11 cellular contexts compared by ENCODE assay signal in the genomic region with DNA sequence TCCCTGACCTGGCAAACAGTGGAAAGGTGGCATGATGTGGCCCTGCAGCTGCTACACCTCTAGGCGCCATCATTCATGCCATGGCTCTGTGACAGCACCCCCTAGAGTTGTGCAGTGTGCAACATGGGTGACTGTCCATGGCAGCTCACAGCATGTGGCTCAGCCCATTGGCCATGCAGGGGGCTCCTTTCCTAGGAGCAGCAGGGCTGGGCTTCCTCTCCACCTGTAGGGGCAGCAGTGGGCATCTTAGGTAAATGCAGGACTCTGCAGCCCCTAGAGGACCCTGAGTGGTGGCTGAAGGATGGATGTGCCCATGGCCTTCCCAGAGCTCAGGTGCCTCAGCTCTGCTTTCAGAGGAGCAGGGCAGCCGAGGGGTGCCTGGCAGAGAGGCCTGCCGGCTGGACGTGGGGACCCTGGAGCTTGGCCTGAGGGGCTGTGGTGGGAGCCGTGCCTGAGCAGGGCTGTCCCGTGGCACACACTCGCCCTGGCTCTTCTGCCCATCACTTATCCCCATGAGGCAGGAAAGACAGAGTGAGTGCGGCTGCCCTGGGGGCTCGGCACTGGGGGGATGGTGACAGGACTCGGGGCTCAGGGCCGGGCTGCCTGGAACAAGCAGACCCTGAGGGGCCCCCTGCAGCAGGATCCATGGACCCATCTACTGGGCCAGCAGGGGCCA. TPM values are rescaled to one million over a fixed set of nuclear protein-coding genes. Genes with fewer than 3 reads are reported as not detected.
DNase-seq lines count a peak whose midpoint lies in the region; ATAC-seq and TF ChIP-seq lines count a peak whose summit lies in the region.
"Had no signal": no experiment of that assay in that cellular context is flagged by ENCODE, and none has a peak within 500 bp of the region (broad histone marks: within the 10 kb centered on the region; RNA-seq: fewer than 3 reads in every experiment).

No MANE protein-coding gene starts in this region.

- H3K27me3 ChIP-seq in esophagus squamous epithelium = no peaks in the 10 kb centered on the region

- POLR2A ChIA-PET in activated CD4-positive, alpha-beta T cell treated with anti-CD3 and anti-CD28 coated beads for 36 hours (lab: Charles Lee) = no interaction called here
- POLR2A ChIA-PET in OCI-LY7 (lab: Charles Lee) = no interaction called here

- intact Hi-C loops in activated CD4-positive, alpha-beta T cell treated with anti-CD3 and anti-CD28 coated beads for 36 hours (cut with DNase I, micrococcal nuclease) = no loop called here
- intact Hi-C loops in OCI-LY7 (cut with micrococcal nuclease; ENCODE audit: unreplicated experiment) (no loop called here), esophagus squamous epithelium (cut with DNase I) (no loop called here)

- no peak for TF ChIP-seq POLR2A in esophagus squamous epithelium (IDR thresholded peaks at IDR 0.05)

- no peaks in the 10 kb centered on the region for H4K20me1 ChIP-seq in OCI-LY7 (ENCODE audit: insufficient read depth, low read length)

- H3K27ac ChIP-seq in OCI-LY7 (ENCODE audit: low read depth, low read length, poor library complexity, severe bottlenecking) (no peak overlapping the region), esophagus squamous epithelium (peak overlapping the region in 3 of 4 donors; percentile 76 to 80 (median 78))

- H2AFZ ChIP-seq in OCI-LY7 (ENCODE audit: low read length) = no peak overlapping the region

- DNase-seq in activated CD4-positive, alpha-beta T cell treated with anti-CD3 and anti-CD28 coated beads for 36 hours = no peak
- no peak for DNase-seq in activated CD4-positive, alpha-beta T cell treated with anti-CD3 and anti-CD28 coated beads, Interleukin-2, amount 50 U/mL, for 48 hours
- peak; percentile 25 for DNase-seq in OCI-LY7 (ENCODE audit: low spot score)
- no peak for DNase-seq in esophagus squamous epithelium (lab: John Stamatoyannopoulos, UW)
- DNase-seq in stimulated activated naive CD8-positive, alpha-beta T cell treated with anti-CD3 and anti-CD28 coated beads, Interleukin-15, amount 100 ng/mL, for 72 hours = no peak
- no peak for DNase-seq in HPDE6-E6E7 (ENCODE audit: extremely low spot score)
- DNase-seq: activated CD4-positive, alpha-beta T cell treated with anti-CD3 and anti-CD28 coated beads for 4 hours; CD4-positive, CD25-positive, alpha-beta regulatory T cell; KG1 had no signal

- H3K4me1 ChIP-seq in OCI-LY7 (ENCODE audit: insufficient read depth, low read length, poor library complexity, severe bottlenecking) (no peaks in the 10 kb centered on the region), esophagus squamous epithelium (peaks cover 26 to 52% (median 38%) of the 10 kb centered on the region in 3 donors)

- no peak overlapping the region for H3K4me3 ChIP-seq in OCI-LY7 (ENCODE audit: low read depth, low read length, poor library complexity, severe bottlenecking)
- no peak overlapping the region for H3K4me3 ChIP-seq in esophagus squamous epithelium

- no peaks in the 10 kb centered on the region for H3K36me3 ChIP-seq in OCI-LY7 (ENCODE audit: insufficient read depth, low read length)
- no peaks in the 10 kb centered on the region for H3K36me3 ChIP-seq in esophagus squamous epithelium

- H3K4me1 Mint-ChIP-seq in activated CD4-positive, alpha-beta T cell treated with anti-CD3 and anti-CD28 coated beads for 36 hours = no peaks in the 10 kb centered on the region
- H3K4me1 Mint-ChIP-seq in stimulated activated naive CD8-positive, alpha-beta T cell treated with anti-CD3 and anti-CD28 coated beads, Interleukin-15, amount 100 ng/mL, for 72 hours = peaks cover 5% of the 10 kb centered on the region

- BruUV-seq in OCI-LY7 (replicated peaks; lab: Mats Ljungman, UMichigan) = no TSS peak

- CTCF ChIA-PET in activated CD4-positive, alpha-beta T cell treated with anti-CD3 and anti-CD28 coated beads for 36 hours (lab: Charles Lee) = no interaction called here
- CTCF ChIA-PET in OCI-LY7 (lab: Charles Lee; ENCODE audit: unreplicated experiment) = interaction anchor here (1.4 kb wide), 1 partner anchor 20 kb away, joined by 4 read pairs; no protein-coding TSS in a partner anchor

- no peak overlapping the region for H3K4me2 ChIP-seq in OCI-LY7 (ENCODE audit: low read length)

- no peaks in the 10 kb centered on the region for H3K9me3 Mint-ChIP-seq in activated CD4-positive, alpha-beta T cell treated with anti-CD3 and anti-CD28 coated beads for 36 hours (ENCODE audit: low read depth)
- H3K9me3 Mint-ChIP-seq in stimulated activated naive CD8-positive, alpha-beta T cell treated with anti-CD3 and anti-CD28 coated beads, Interleukin-15, amount 100 ng/mL, for 72 hours = no peaks in the 10 kb centered on the region
- H3K9me3 Mint-ChIP-seq: CD4-positive, CD25-positive, alpha-beta regulatory T cell had no signal

- H3K79me2 ChIP-seq in OCI-LY7 (ENCODE audit: insufficient read depth, low read depth, low read length) = no peaks in the 10 kb centered on the region

- no peak overlapping the region for H3K27ac Mint-ChIP-seq in activated CD4-positive, alpha-beta T cell treated with anti-CD3 and anti-CD28 coated beads for 36 hours
- no peak overlapping the region for H3K27ac Mint-ChIP-seq in stimulated activated naive CD8-positive, alpha-beta T cell treated with anti-CD3 and anti-CD28 coated beads, Interleukin-15, amount 100 ng/mL, for 72 hours
- H3K27ac Mint-ChIP-seq: CD4-positive, CD25-positive, alpha-beta regulatory T cell had no signal

- TF ChIP-seq CTCF in OCI-LY7 (conservative IDR thresholded peaks at IDR 0.05; ENCODE audit: low read length) = peak; percentile 58
- TF ChIP-seq CTCF in esophagus squamous epithelium (IDR thresholded peaks at IDR 0.05) = peak in 1 of 6 experiments; percentile 23

- H3K9me3 ChIP-seq in OCI-LY7 (ENCODE audit: low read length) (no peaks in the 10 kb centered on the region), esophagus squamous epithelium (no peaks in the 10 kb centered on the region)

- ATAC-seq in activated CD4-positive, alpha-beta T cell treated with anti-CD3 and anti-CD28 coated beads for 36 hours = peak; percentile 72
- peak; percentile 40 for ATAC-seq in stimulated activated naive CD8-positive, alpha-beta T cell treated with anti-CD3 and anti-CD28 coated beads, Interleukin-15, amount 100 ng/mL, for 72 hours
- ATAC-seq in GM19463 (IDR thresholded peaks at IDR 0.05; ENCODE audit: unreplicated experiment) (no peak), HG02763 (IDR thresholded peaks at IDR 0.05; ENCODE audit: unreplicated experiment) (no peak)

- no peak overlapping the region for H3K4me3 Mint-ChIP-seq in activated CD4-positive, alpha-beta T cell treated with anti-CD3 and anti-CD28 coated beads for 36 hours
- no peak overlapping the region for H3K4me3 Mint-ChIP-seq in stimulated activated naive CD8-positive, alpha-beta T cell treated with anti-CD3 and anti-CD28 coated beads, Interleukin-15, amount 100 ng/mL, for 72 hours
- H3K4me3 Mint-ChIP-seq: CD4-positive, CD25-positive, alpha-beta regulatory T cell had no signal

- H3K9me2 ChIP-seq in OCI-LY7 (ENCODE audit: insufficient read depth, low read length) = no peaks in the 10 kb centered on the region

- H3K36me3 Mint-ChIP-seq in activated CD4-positive, alpha-beta T cell treated with anti-CD3 and anti-CD28 coated beads for 36 hours (ENCODE audit: low read depth) = no peaks in the 10 kb centered on the region
- H3K36me3 Mint-ChIP-seq: CD4-positive, CD25-positive, alpha-beta regulatory T cell had no signal

- WGBS in esophagus squamous epithelium, 2 donors = 92% methylated on average over 2 of the region's 11 CpGs; no CpG with 5 or more reads in 1 of the 2 donors

- no peaks in the 10 kb centered on the region for H3K27me3 Mint-ChIP-seq in activated CD4-positive, alpha-beta T cell treated with anti-CD3 and anti-CD28 coated beads for 36 hours
- H3K27me3 Mint-ChIP-seq in stimulated activated naive CD8-positive, alpha-beta T cell treated with anti-CD3 and anti-CD28 coated beads, Interleukin-15, amount 100 ng/mL, for 72 hours = no peaks in the 10 kb centered on the region
- H3K27me3 Mint-ChIP-seq: CD4-positive, CD25-positive, alpha-beta regulatory T cell had no signal

RNA-seq across cellular contexts. Expression of a gene that starts 7.4 kb away (rescaled TPM):
- 1 to 10 TPM; 2.2 to 3.2 TPM for total RNA-seq in activated CD4-positive, alpha-beta T cell treated with anti-CD3 and anti-CD28 coated beads for 36 hours
- total RNA-seq in OCI-LY7 (2014; rRNA removed; shearing (Covaris generic)) = not detected in 2 replicates
- total RNA-seq in OCI-LY7 (2022) (2.1 and 2.8 TPM in 2 replicates), esophagus squamous epithelium (10 to 100 TPM in 2 of 4 donors, 1 to 10 TPM in 2; 3.4 to 11.4 (median 8.4) TPM)

RNA-seq across cellular contexts. Expression of a gene that starts 21.6 kb away (rescaled TPM):
- 10 to 100 TPM; 47.1 to 97.1 TPM for total RNA-seq in activated CD4-positive, alpha-beta T cell treated with anti-CD3 and anti-CD28 coated beads for 36 hours
- total RNA-seq in OCI-LY7 (2014; rRNA removed; shearing (Covaris generic)) = 215 and 244 TPM in 2 replicates
- total RNA-seq in OCI-LY7 (2022) (88.3 and 111 TPM in 2 replicates), esophagus squamous epithelium (100 to 1,000 TPM; 149 to 282 (median 201) TPM)

RNA-seq across cellular contexts. Expression of a gene that starts 42.0 kb away (rescaled TPM):
- 10 to 100 TPM; 60.8 to 66.0 TPM for total RNA-seq in activated CD4-positive, alpha-beta T cell treated with anti-CD3 and anti-CD28 coated beads for 36 hours
- 32.7 and 39.4 TPM in 2 replicates for total RNA-seq in OCI-LY7 (2014; rRNA removed; shearing (Covaris generic))
- total RNA-seq in OCI-LY7 (2022) = 43.4 and 51.6 TPM in 2 replicates
- total RNA-seq in esophagus squamous epithelium = 10 to 100 TPM; 36.7 to 43.6 (median 37.8) TPM

Comparison
In these comparisons a context has a peak if more than half of its experiments do, and no peak if none do; other contexts are left out.
1. ATAC-seq: peak in activated CD4-positive, alpha-beta T cell treated with anti-CD3 and anti-CD28 coated beads for 36 hours (single experiment) and stimulated activated naive CD8-positive, alpha-beta T cell treated with anti-CD3 and anti-CD28 coated beads, Interleukin-15, amount 100 ng/mL, for 72 hours (single experiment); none in GM19463 (single experiment) and HG02763 (single experiment).